40 cellular contexts compared by ENCODE assay signal in the genomic region with DNA sequence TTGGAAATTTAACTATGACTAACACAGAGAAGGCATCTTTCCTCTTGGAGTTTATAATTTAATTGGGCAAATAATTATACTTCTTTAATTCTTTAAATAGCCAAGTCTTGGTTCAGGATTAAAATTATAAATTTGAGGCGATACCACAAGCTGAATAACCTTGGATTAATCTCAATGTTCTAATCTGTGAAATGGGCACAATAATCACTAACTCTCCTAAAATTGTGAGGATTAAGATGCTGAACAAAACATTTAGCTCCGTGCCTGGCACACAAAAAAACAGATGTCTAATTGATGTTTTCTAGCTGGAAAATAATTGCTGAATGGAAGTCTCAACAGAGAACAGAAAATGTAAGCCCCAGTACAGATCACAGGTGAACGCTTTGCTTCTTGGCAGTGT.
"Had no signal": no experiment of that assay in that cellular context is flagged by ENCODE, and none has a peak within 500 bp of the region (broad histone marks: within the 10 kb centered on the region; RNA-seq: fewer than 3 reads in every experiment).

No MANE protein-coding gene starts in this region.

- DNase-seq: activated effector memory CD4-positive, alpha-beta T cell treated with anti-CD3 and anti-CD28 coated beads, Interleukin-2, amount 50 U/mL, for 16 hours; activated effector memory CD4-positive, alpha-beta T cell treated with Interleukin-2 at 50 U/mL for 16 hours; activated gamma-delta T cell; activated gamma-delta T cell treated with Interleukin-2 at 50 U/mL for 16 hours; activated naive CD4-positive, alpha-beta T cell; activated naive CD4-positive, alpha-beta T cell treated with anti-CD3 and anti-CD28 coated beads for 36 hours; activated naive CD4-positive, alpha-beta T cell treated with anti-CD3 and anti-CD28 coated beads, Interleukin-2, amount 10 ng/mL, durations not matched to agents 7 days and 5 days; activated naive CD4-positive, alpha-beta T cell treated with anti-CD3 and anti-CD28 coated beads, Interleukin-2, amount 50 U/mL, for 16 hours; activated naive CD4-positive, alpha-beta T cell treated with Interleukin-2 at 50 U/mL for 16 hours; activated naive CD8-positive, alpha-beta T cell treated with anti-CD3 and anti-CD28 coated beads for 36 hours; activated naive CD8-positive, alpha-beta T cell treated with anti-CD3 and anti-CD28 coated beads, Interleukin-2, amount 10 ng/mL, durations not matched to agents 7 days and 5 days; activated naive CD8-positive, alpha-beta T cell treated with anti-CD3 and anti-CD28 coated beads, Interleukin-2, amount 50 U/mL, for 24 hours; activated T-cell treated with anti-CD3 and anti-CD28 coated beads, Interleukin-2, amount 50 U/mL, for 1 hour; activated T-cell treated with anti-CD3 and anti-CD28 coated beads, Interleukin-2, amount 50 U/mL, for 24 hours; activated T-cell treated with anti-CD3 and anti-CD28 coated beads, Interleukin-2, amount 50 U/mL, for 4 hours; activated T-cell treated with anti-CD3 and anti-CD28 coated beads, Interleukin-2, amount 50 U/mL, for 48 hours; activated T-cell treated with anti-CD3 and anti-CD28 coated beads, Interleukin-2, amount 50 U/mL, for 72 hours; adrenal gland; amniotic stem cell; amygdala; anterior cingulate cortex; aorta; body of pancreas; brain microvascular endothelial cell; caudate nucleus; central memory CD4-positive, alpha-beta T cell; cerebellar nuclear complex had no signal

- H3K9me3 Mint-ChIP-seq: activated naive CD4-positive, alpha-beta T cell treated with anti-CD3 and anti-CD28 coated beads, Interleukin-2, amount 10 ng/mL, durations not matched to agents 7 days and 5 days; activated naive CD4-positive, alpha-beta T cell treated with anti-CD3 and anti-CD28 coated beads, Interleukin-2, amount 50 U/mL, for 24 hours; activated T-helper 1 cell treated with anti-CD3 and anti-CD28 coated beads, Interleukin-12 subunit alpha, Interleukin-12 subunit beta, Interleukin-2, Interleukin-4 antibody, amounts not matched to agents 30 ng/mL and 10 ng/mL and 1 ng/mL, durations not matched to agents 14 hours and 24 hours and 36 hours; central memory CD8-positive, alpha-beta T cell had no signal

- H3K4me3 Mint-ChIP-seq: activated naive CD4-positive, alpha-beta T cell treated with anti-CD3 and anti-CD28 coated beads for 36 hours; activated naive CD4-positive, alpha-beta T cell treated with anti-CD3 and anti-CD28 coated beads, Interleukin-2, amount 10 ng/mL, durations not matched to agents 7 days and 5 days; activated naive CD4-positive, alpha-beta T cell treated with anti-CD3 and anti-CD28 coated beads, Interleukin-2, amount 50 U/mL, for 24 hours; activated naive CD8-positive, alpha-beta T cell; activated naive CD8-positive, alpha-beta T cell treated with anti-CD3 and anti-CD28 coated beads for 36 hours; activated naive CD8-positive, alpha-beta T cell treated with anti-CD3 and anti-CD28 coated beads, Interleukin-2, amount 10 ng/mL, durations not matched to agents 7 days and 5 days; activated naive CD8-positive, alpha-beta T cell treated with anti-CD3 and anti-CD28 coated beads, Interleukin-2, amount 50 U/mL, for 24 hours; activated T-cell treated with anti-CD3 and anti-CD28 coated beads, Interleukin-2, amount 50 U/mL, for 24 hours; activated T-cell treated with anti-CD3 and anti-CD28 coated beads, Interleukin-2, amount 50 U/mL, for 4 hours; activated T-cell treated with anti-CD3 and anti-CD28 coated beads, Interleukin-2, amount 50 U/mL, for 72 hours; activated T-helper 1 cell treated with anti-CD3 and anti-CD28 coated beads, Interleukin-12 subunit alpha, Interleukin-12 subunit beta, Interleukin-2, Interleukin-4 antibody, amounts not matched to agents 30 ng/mL and 10 ng/mL and 1 ng/mL, durations not matched to agents 14 hours and 24 hours and 36 hours; activated T-helper 17 cell treated with anti-CD3 and anti-CD28 coated beads, Interleukin-2, amount 50 U/mL, for 72 hours; brain; central memory CD8-positive, alpha-beta T cell had no signal

- H3K4me1 ChIP-seq: adrenal gland, ascending aorta, body of pancreas, breast epithelium had no signal

- H3K27ac ChIP-seq: adrenal gland, ascending aorta, body of pancreas, brain microvascular endothelial cell, breast epithelium, cardiac muscle cell had no signal

- ATAC-seq: activated naive CD4-positive, alpha-beta T cell treated with anti-CD3 and anti-CD28 coated beads, Interleukin-2, amount 50 U/mL, for 72 hours; activated naive CD8-positive, alpha-beta T cell treated with anti-CD3 and anti-CD28 coated beads, Interleukin-2, amount 50 U/mL, for 24 hours; activated T-cell treated with anti-CD3 and anti-CD28 coated beads, Interleukin-2, amount 50 U/mL, for 4 hours; activated T-cell treated with anti-CD3 and anti-CD28 coated beads, Interleukin-2, amount 50 U/mL, for 72 hours; activated T-helper 17 cell treated with anti-CD3 and anti-CD28 coated beads, Interleukin-2, amount 50 U/mL, for 72 hours; body of pancreas had no signal

- H3K27ac Mint-ChIP-seq: activated naive CD4-positive, alpha-beta T cell treated with anti-CD3 and anti-CD28 coated beads for 36 hours; activated naive CD4-positive, alpha-beta T cell treated with anti-CD3 and anti-CD28 coated beads, Interleukin-2, amount 10 ng/mL, durations not matched to agents 7 days and 5 days; activated naive CD4-positive, alpha-beta T cell treated with anti-CD3 and anti-CD28 coated beads, Interleukin-2, amount 50 U/mL, for 24 hours; activated naive CD4-positive, alpha-beta T cell treated with anti-CD3 and anti-CD28 coated beads, Interleukin-2, amount 50 U/mL, for 72 hours; activated naive CD8-positive, alpha-beta T cell; activated naive CD8-positive, alpha-beta T cell treated with anti-CD3 and anti-CD28 coated beads for 36 hours; activated naive CD8-positive, alpha-beta T cell treated with anti-CD3 and anti-CD28 coated beads, Interleukin-2, amount 10 ng/mL, durations not matched to agents 7 days and 5 days; activated naive CD8-positive, alpha-beta T cell treated with anti-CD3 and anti-CD28 coated beads, Interleukin-2, amount 50 U/mL, for 24 hours; activated T-cell treated with anti-CD3 and anti-CD28 coated beads, Interleukin-2, amount 50 U/mL, for 24 hours; activated T-cell treated with anti-CD3 and anti-CD28 coated beads, Interleukin-2, amount 50 U/mL, for 72 hours; activated T-helper 1 cell treated with anti-CD3 and anti-CD28 coated beads, Interleukin-12 subunit alpha, Interleukin-12 subunit beta, Interleukin-2, Interleukin-4 antibody, amounts not matched to agents 30 ng/mL and 10 ng/mL and 1 ng/mL, durations not matched to agents 14 hours and 24 hours and 36 hours; activated T-helper 17 cell treated with anti-CD3 and anti-CD28 coated beads, Interleukin-2, amount 50 U/mL, for 72 hours; activated T-helper 2 cell treated with anti-CD3 and anti-CD28 coated beads, Interferon-gamma antibody, Interleukin-2, Interleukin-4, amounts not matched to agents 10 μg/mL and 5 μg/mL and 100 μg/mL, durations not matched to agents 14 hours and 24 hours and 36 hours; brain had no signal

- H3K27me3 ChIP-seq: adrenal gland, ascending aorta, body of pancreas, brain microvascular endothelial cell, breast epithelium, cardiac muscle cell had no signal

- H3K9me3 ChIP-seq: adrenal gland, ascending aorta, body of pancreas, breast epithelium had no signal

- H3K4me3 ChIP-seq: adrenal gland, ascending aorta, body of pancreas, breast epithelium, cardiac muscle cell had no signal

- H3K4me1 Mint-ChIP-seq: activated naive CD4-positive, alpha-beta T cell treated with anti-CD3 and anti-CD28 coated beads, Interleukin-2, amount 10 ng/mL, durations not matched to agents 7 days and 5 days; activated naive CD4-positive, alpha-beta T cell treated with anti-CD3 and anti-CD28 coated beads, Interleukin-2, amount 50 U/mL, for 24 hours; activated naive CD8-positive, alpha-beta T cell treated with anti-CD3 and anti-CD28 coated beads for 36 hours; activated naive CD8-positive, alpha-beta T cell treated with anti-CD3 and anti-CD28 coated beads, Interleukin-2, amount 10 ng/mL, durations not matched to agents 7 days and 5 days; activated naive CD8-positive, alpha-beta T cell treated with anti-CD3 and anti-CD28 coated beads, Interleukin-2, amount 50 U/mL, for 24 hours; activated T-helper 17 cell treated with anti-CD3 and anti-CD28 coated beads, Interleukin-2, amount 50 U/mL, for 72 hours; brain; central memory CD8-positive, alpha-beta T cell had no signal

- FAIRE-seq: astrocyte, bronchial epithelial cell had no signal

- H3K27me3 Mint-ChIP-seq: activated naive CD4-positive, alpha-beta T cell treated with anti-CD3 and anti-CD28 coated beads, Interleukin-2, amount 10 ng/mL, durations not matched to agents 7 days and 5 days; activated naive CD4-positive, alpha-beta T cell treated with anti-CD3 and anti-CD28 coated beads, Interleukin-2, amount 50 U/mL, for 24 hours; activated naive CD8-positive, alpha-beta T cell; activated naive CD8-positive, alpha-beta T cell treated with anti-CD3 and anti-CD28 coated beads for 36 hours; activated naive CD8-positive, alpha-beta T cell treated with anti-CD3 and anti-CD28 coated beads, Interleukin-2, amount 10 ng/mL, durations not matched to agents 7 days and 5 days; activated naive CD8-positive, alpha-beta T cell treated with anti-CD3 and anti-CD28 coated beads, Interleukin-2, amount 50 U/mL, for 24 hours; activated T-cell treated with anti-CD3 and anti-CD28 coated beads, Interleukin-2, amount 50 U/mL, for 24 hours; activated T-helper 17 cell treated with anti-CD3 and anti-CD28 coated beads, Interleukin-2, amount 50 U/mL, for 72 hours; brain; central memory CD8-positive, alpha-beta T cell had no signal

- H3K36me3 ChIP-seq: adrenal gland, ascending aorta, brain microvascular endothelial cell, breast epithelium, cardiac muscle cell had no signal
